In genomic region chr11:68036717-68037239, GRCh38 we compare ENCODE assay signal across 9 cellular contexts. TPM values are rescaled to one million over a fixed set of nuclear protein-coding genes. Genes with fewer than 3 reads are reported as not detected.
DNase-seq lines count a peak whose midpoint lies in the region; ATAC-seq and TF ChIP-seq lines count a peak whose summit lies in the region.
"Had no signal": no experiment of that assay in that cellular context is flagged by ENCODE, and none has a peak within 500 bp of the region (broad histone marks: within the 10 kb centered on the region; RNA-seq: fewer than 3 reads in every experiment).

No MANE protein-coding gene starts in this region.

- H3K9me3 ChIP-seq in stomach: no peaks in the 10 kb centered on the region

- H3K4me3 ChIP-seq in NB4 (ENCODE audit: low read depth, low read length): peak overlapping the region; percentile 21
- H3K4me3 ChIP-seq in stomach: no peak overlapping the region

- WGBS in stomach, 5 donors: 43 to 61% (median 53%) methylated on average over 6 to 14 of the region's 14 CpGs

- H3K36me3 Mint-ChIP-seq in activated T-helper 2 cell treated with anti-CD3 and anti-CD28 coated beads, Interferon-gamma antibody, Interleukin-2, Interleukin-4, amounts not matched to agents 10 μg/mL and 5 μg/mL and 100 μg/mL, durations not matched to agents 14 hours and 24 hours and 36 hours (ENCODE audit: low read depth): peaks cover 12% of the 10 kb centered on the region

- no peak for ATAC-seq in left lobe of liver
- no peak for ATAC-seq in HG02870 (IDR thresholded peaks at IDR 0.05; ENCODE audit: unreplicated experiment)
- ATAC-seq in HG03135 (IDR thresholded peaks at IDR 0.05; ENCODE audit: unreplicated experiment): no peak

- no peaks in the 10 kb centered on the region for H3K27me3 Mint-ChIP-seq in activated T-helper 2 cell treated with anti-CD3 and anti-CD28 coated beads, Interferon-gamma antibody, Interleukin-2, Interleukin-4, amounts not matched to agents 10 μg/mL and 5 μg/mL and 100 μg/mL, durations not matched to agents 14 hours and 24 hours and 36 hours (ENCODE audit: low read depth)

- H3K36me3 ChIP-seq in stomach: peaks cover 15 to 50% (median 44%) of the 10 kb centered on the region in 4 donors

- no peak for TF ChIP-seq EP300 in stomach (IDR thresholded peaks at IDR 0.05)

- TF ChIP-seq CTCF in NB4 (IDR thresholded peaks at IDR 0.05; ENCODE audit: low read depth, low read length): no peak
- TF ChIP-seq CTCF in stomach (IDR thresholded peaks at IDR 0.05): no peak

- H3K4me1 ChIP-seq in stomach: peaks cover 61 to 91% (median 79%) of the 10 kb centered on the region in 4 donors

- H3K27ac Mint-ChIP-seq in activated T-helper 2 cell treated with anti-CD3 and anti-CD28 coated beads, Interferon-gamma antibody, Interleukin-2, Interleukin-4, amounts not matched to agents 10 μg/mL and 5 μg/mL and 100 μg/mL, durations not matched to agents 14 hours and 24 hours and 36 hours: peak overlapping the region; percentile 89

- DNase-seq in NB4 (ENCODE audit: low read depth): peak; percentile 89
- DNase-seq in activated T-helper 2 cell treated with anti-CD3 and anti-CD28 coated beads, Interferon-gamma antibody, Interleukin-2, Interleukin-4, amounts not matched to agents 10 μg/mL and 5 μg/mL and 100 μg/mL, durations not matched to agents 14 hours and 24 hours and 36 hours (ENCODE audit: low spot score): no peak
- DNase-seq in left lobe of liver (ENCODE audit: low spot score): peak; percentile 69
- DNase-seq in stomach: peak; percentile 79
- no peak for DNase-seq in NCI-H2029 (lab: John Stamatoyannopoulos, UW)
- DNase-seq in NAMALWA (ENCODE audit: low spot score): no peak
- DNase-seq: NCI-H1105 treated with DMSO at 0.1 percent for 48 hours had no signal

- H3K27ac ChIP-seq in stomach: peak overlapping the region; percentile 74 to 93 (median 91)

- no peak overlapping the region for H3K4me3 Mint-ChIP-seq in activated T-helper 2 cell treated with anti-CD3 and anti-CD28 coated beads, Interferon-gamma antibody, Interleukin-2, Interleukin-4, amounts not matched to agents 10 μg/mL and 5 μg/mL and 100 μg/mL, durations not matched to agents 14 hours and 24 hours and 36 hours (ENCODE audit: low read depth)

- H3K27me3 ChIP-seq in stomach: no peaks in the 10 kb centered on the region

- peaks cover 12% of the 10 kb centered on the region for H3K4me1 Mint-ChIP-seq in activated T-helper 2 cell treated with anti-CD3 and anti-CD28 coated beads, Interferon-gamma antibody, Interleukin-2, Interleukin-4, amounts not matched to agents 10 μg/mL and 5 μg/mL and 100 μg/mL, durations not matched to agents 14 hours and 24 hours and 36 hours (ENCODE audit: low read depth)

- intact Hi-C loops in activated T-helper 2 cell treated with anti-CD3 and anti-CD28 coated beads, Interferon-gamma antibody, Interleukin-2, Interleukin-4, amounts not matched to agents 10 μg/mL and 5 μg/mL and 100 μg/mL, durations not matched to agents 14 hours and 24 hours and 36 hours (cut with micrococcal nuclease): loop anchor here (10.0 kb wide), 1 partner anchor 178 kb away; the partner anchor contains the start of gene KMT5B
- intact Hi-C loops in stomach (cut with DNase I; ENCODE audit: low total_unique reads): no loop called here

- TF ChIP-seq POLR2A in NB4 (IDR thresholded peaks at IDR 0.05; ENCODE audit: extremely low read depth, insufficient read length): no peak
- TF ChIP-seq POLR2A in stomach (IDR thresholded peaks at IDR 0.05): no peak

- no peaks in the 10 kb centered on the region for H3K9me3 Mint-ChIP-seq in activated T-helper 2 cell treated with anti-CD3 and anti-CD28 coated beads, Interferon-gamma antibody, Interleukin-2, Interleukin-4, amounts not matched to agents 10 μg/mL and 5 μg/mL and 100 μg/mL, durations not matched to agents 14 hours and 24 hours and 36 hours

RNA-seq across cellular contexts. Expression of gene TCIRG1, which starts 2.0 kb away (rescaled TPM):
- total RNA-seq in activated T-helper 2 cell treated with anti-CD3 and anti-CD28 coated beads, Interferon-gamma antibody, Interleukin-2, Interleukin-4, amounts not matched to agents 10 μg/mL and 5 μg/mL and 100 μg/mL, durations not matched to agents 14 hours and 24 hours and 36 hours: 148 and 154 TPM in 2 replicates
- total RNA-seq in left lobe of liver (66.5 TPM), stomach (100 to 1,000 TPM in 4 of 5 donors, 10 to 100 TPM in 1; 46.3 to 835 (median 484) TPM)
- 100 to 1,000 TPM in 2 of 3 donors, 10 to 100 TPM in 1; 96.7 to 147 (median 111) TPM for polyA plus RNA-seq in stomach

RNA-seq across cellular contexts. Expression of gene NDUFS8, which starts 6.3 kb away (rescaled TPM):
- 125 and 139 TPM in 2 replicates for total RNA-seq in activated T-helper 2 cell treated with anti-CD3 and anti-CD28 coated beads, Interferon-gamma antibody, Interleukin-2, Interleukin-4, amounts not matched to agents 10 μg/mL and 5 μg/mL and 100 μg/mL, durations not matched to agents 14 hours and 24 hours and 36 hours
- total RNA-seq in left lobe of liver (104 TPM), stomach (100 to 1,000 TPM in 3 of 5 donors, 10 to 100 TPM in 2; 52.0 to 310 (median 123) TPM)
- polyA plus RNA-seq in stomach: 100 to 1,000 TPM; 187 to 263 (median 224) TPM

RNA-seq across cellular contexts. Expression of gene ALDH3B1, which starts 26.7 kb away (rescaled TPM):
- total RNA-seq in activated T-helper 2 cell treated with anti-CD3 and anti-CD28 coated beads, Interferon-gamma antibody, Interleukin-2, Interleukin-4, amounts not matched to agents 10 μg/mL and 5 μg/mL and 100 μg/mL, durations not matched to agents 14 hours and 24 hours and 36 hours: not detected in 2 replicates
- total RNA-seq in left lobe of liver (3.2 TPM), stomach (10 to 100 TPM in 3 of 5 donors, 1 to 10 TPM in 2; 2.9 to 55.0 (median 21.2) TPM)
- polyA plus RNA-seq in stomach: 10 to 100 TPM in 2 of 3 donors, 1 to 10 TPM in 1; 6.7 to 13.3 (median 12.7) TPM

RNA-seq across cellular contexts. Expression of gene UNC93B1, which starts 32.9 kb away (rescaled TPM):
- total RNA-seq in activated T-helper 2 cell treated with anti-CD3 and anti-CD28 coated beads, Interferon-gamma antibody, Interleukin-2, Interleukin-4, amounts not matched to agents 10 μg/mL and 5 μg/mL and 100 μg/mL, durations not matched to agents 14 hours and 24 hours and 36 hours: 12.3 and 14.1 TPM in 2 replicates
- 18.9 TPM for total RNA-seq in left lobe of liver
- total RNA-seq in stomach: 100 to 1,000 TPM in 1 of 5 donors, 10 to 100 TPM in 4; 33.8 to 215 (median 43.6) TPM
- polyA plus RNA-seq in stomach: 10 to 100 TPM; 11.6 to 33.7 (median 15.6) TPM

Comparison
In these comparisons a context has a peak if more than half of its experiments do, and no peak if none do; other contexts are left out.
1. DNase-seq: peak in NB4 (single experiment), left lobe of liver (single experiment) and stomach (single experiment); none in activated T-helper 2 cell treated with anti-CD3 and anti-CD28 coated beads, Interferon-gamma antibody, Interleukin-2, Interleukin-4, amounts not matched to agents 10 μg/mL and 5 μg/mL and 100 μg/mL, durations not matched to agents 14 hours and 24 hours and 36 hours (single experiment), NCI-H2029 (single experiment) and NAMALWA (single experiment).